ENCODE assay signal across 9 cellular contexts in genomic region chr1:116556289-116557006, GRCh38. TPM values are rescaled to one million over a fixed set of nuclear protein-coding genes. Genes with fewer than 3 reads are reported as not detected.
DNase-seq lines count a peak whose midpoint lies in the region; ATAC-seq and TF ChIP-seq lines count a peak whose summit lies in the region.
"Had no signal": no experiment of that assay in that cellular context is flagged by ENCODE, and none has a peak within 500 bp of the region (broad histone marks: within the 10 kb centered on the region; RNA-seq: fewer than 3 reads in every experiment).

No MANE protein-coding gene starts in this region.

- H3K4me1 Mint-ChIP-seq in nephron progenitor cell, result peaks cover 6% of the 10 kb centered on the region

- peak; percentile 48 for ATAC-seq in HG02943 (IDR thresholded peaks at IDR 0.05; ENCODE audit: low read depth, unreplicated experiment)

- H3K9me3 Mint-ChIP-seq in nephron progenitor cell, result no peaks in the 10 kb centered on the region

- DNase-seq in RWPE1 (ENCODE audit: low spot score) (peak; percentile 95), amniotic epithelial cell (ENCODE audit: low read depth) (peak; percentile 93), transverse colon (peak; percentile 80), NCI-H1092 (lab: John Stamatoyannopoulos, UW) (no peak), nephron progenitor cell (no peak)

- H3K4me3 Mint-ChIP-seq in nephron progenitor cell, result no peak overlapping the region

- H3K27me3 ChIP-seq in mucosa of rectum (ENCODE audit: control insufficient read depth in 2 of 2, insufficient read depth in 2 of 2, low read length in 2 of 2) (no peaks in the 10 kb centered on the region), transverse colon (no peaks in the 10 kb centered on the region)
- H3K27me3 ChIP-seq: breast epithelium had no signal

- in situ Hi-C loops in transverse colon (cut with MboI; ENCODE audit: low pct_ligation_motif_present in 1 of 4, low pct_unique_long_range_greater_than_20kb in 1 of 4, low sequenced_read_pairs in 3 of 4), result no loop called here

- H3K4me3 ChIP-seq in mucosa of rectum (ENCODE audit: low read length in 2 of 2) (no peak overlapping the region), transverse colon (no peak overlapping the region)
- H3K4me3 ChIP-seq: breast epithelium had no signal

- no peak overlapping the region for H3K9ac ChIP-seq in mucosa of rectum (ENCODE audit: low read depth in 1 of 2, low read length in 2 of 2)

- 31 to 42% methylated on average over 6 of the region's 6 CpGs for WGBS in transverse colon (ENCODE audit: low coverage in 1 of 2), 2 donors

- H3K4me1 ChIP-seq in mucosa of rectum (ENCODE audit: control insufficient read depth in 2 of 2, insufficient read depth in 2 of 2, low read length in 2 of 2), result peaks cover 8 to 13% of the 10 kb centered on the region in 2 donors
- H3K4me1 ChIP-seq in transverse colon, result peaks cover 0 to 37% (median 20%) of the 10 kb centered on the region in 4 donors
- H3K4me1 ChIP-seq: breast epithelium had no signal

- TF ChIP-seq POLR2A in GM18526 (IDR thresholded peaks at IDR 0.05; ENCODE audit: extremely low read depth, insufficient read length) (peak; percentile 44), transverse colon (IDR thresholded peaks at IDR 0.05) (no peak)

- intact Hi-C loops in transverse colon (cut with DNase I; ENCODE audit: low total_unique reads), result no loop called here

- POLR2A ChIA-PET in RWPE1 (lab: Yijun Ruan, JAX; ENCODE audit: low non-redundant PET), result no interaction called here

- H3K27ac ChIP-seq in RWPE1, result peak overlapping the region; percentile 83
- peak overlapping the region; percentile 75 to 77 for H3K27ac ChIP-seq in mucosa of rectum (ENCODE audit: low read depth in 2 of 2, low read length in 2 of 2)
- peak overlapping the region; percentile 67 to 72 (median 71) for H3K27ac ChIP-seq in transverse colon
- H3K27ac ChIP-seq: breast epithelium had no signal

- no peaks in the 10 kb centered on the region for H3K9me3 ChIP-seq in mucosa of rectum (ENCODE audit: control insufficient read depth in 2 of 2, low read length in 2 of 2)
- no peaks in the 10 kb centered on the region for H3K9me3 ChIP-seq in transverse colon
- H3K9me3 ChIP-seq: breast epithelium had no signal

- H3K27ac Mint-ChIP-seq in nephron progenitor cell, result no peak overlapping the region

- TF ChIP-seq CTCF in RWPE1 (conservative IDR thresholded peaks at IDR 0.05; ENCODE audit: low read depth), result no peak
- no peak for TF ChIP-seq CTCF in transverse colon (IDR thresholded peaks at IDR 0.05)
- no peak for TF ChIP-seq CTCF in nephron progenitor cell (IDR thresholded peaks at IDR 0.05)

- CTCF ChIA-PET in RWPE1 (lab: Yijun Ruan, JAX), result interaction anchor here (0.6 to 1.0 kb wide), 5 partner anchors 12 to 262 kb away, joined by 3 to 4 read pairs (median 4); no protein-coding TSS in a partner anchor

- no peaks in the 10 kb centered on the region for H3K36me3 ChIP-seq in mucosa of rectum (ENCODE audit: control insufficient read depth in 2 of 2, insufficient read depth in 2 of 2, low read length in 2 of 2)
- H3K36me3 ChIP-seq in transverse colon, result no peaks in the 10 kb centered on the region
- H3K36me3 ChIP-seq: breast epithelium had no signal

- H3K36me3 Mint-ChIP-seq in nephron progenitor cell (ENCODE audit: low read depth), result no peaks in the 10 kb centered on the region

- TF ChIP-seq EP300 in transverse colon (IDR thresholded peaks at IDR 0.05; ENCODE audit: low read depth), result no peak

- H3K27me3 Mint-ChIP-seq in nephron progenitor cell (ENCODE audit: low read depth, poor library complexity), result no peaks in the 10 kb centered on the region

RNA-seq across cellular contexts. Expression of gene CD58, which starts 14.4 kb away (rescaled TPM):
- total RNA-seq in transverse colon, result 10 to 100 TPM in 3 of 4 donors, 1 to 10 TPM in 1; 1.8 to 48.7 (median 32.7) TPM

Comparison
In these comparisons a context has a peak if more than half of its experiments do, and no peak if none do; other contexts are left out.
1. DNase-seq: peak in RWPE1 (single experiment), amniotic epithelial cell (single experiment) and transverse colon (single experiment); none in NCI-H1092 (single experiment) and nephron progenitor cell (single experiment).
2. Peak in every context shown above with its lines, with median percentiles within 50 percentile points of each other: H3K27ac ChIP-seq.